Comparison of ENCODE assay signal across 8 cellular contexts in genomic region chr2:30447149-30448045, GRCh38. TPM values are rescaled to one million over a fixed set of nuclear protein-coding genes. Genes with fewer than 3 reads are reported as not detected.
DNase-seq lines count a peak whose midpoint lies in the region; ATAC-seq and TF ChIP-seq lines count a peak whose summit lies in the region.

LCLAT1 (plus strand) TSS chr2:30447246; CDS start chr2:30525591, 78,345 bp downstream.

- H3K4me3 ChIP-seq in AG09309 (ENCODE audit: control insufficient read depth, low read depth, low read length) = peak within 1 kb of the TSS; percentile 100
- peak within 1 kb of the TSS; percentile 74 to 90 (median 87) for H3K4me3 ChIP-seq in liver (ENCODE audit: low read depth in 1 of 3, low read length in 3 of 3)

- 5% methylated on average over 83 of the region's 83 CpGs for WGBS in liver

- no peaks in the 10 kb centered on the region for H3K9me3 ChIP-seq in liver (ENCODE audit: control insufficient read depth in 4 of 4, low read length in 3 of 4)

- no peaks in the 10 kb centered on the region for H3K27me3 ChIP-seq in liver (ENCODE audit: control insufficient read depth in 4 of 4, insufficient read depth in 4 of 4, low read length in 3 of 4)

- DNase-seq in AG09309 (ENCODE audit: low read depth) (no peak), NCI-H345 treated with DMSO at 0.1 percent for 48 hours (lab: John Stamatoyannopoulos, UW; ENCODE audit: unreplicated experiment) (peak; percentile 61), dedifferentiated amniotic fluid mesenchymal stem cell (ENCODE audit: extremely low spot score) (peak; percentile 50)
- peak; percentile 92 for DNase-seq in activated CD4-positive, alpha-beta T cell treated with anti-CD3 and anti-CD28 coated beads for 48 hours
- DNase-seq in stimulated activated CD4-positive, alpha-beta T cell treated with anti-CD3 and anti-CD28 coated beads, Interleukin-4, amount 100 ng/mL, for 1 hour = peak; percentile 87

- TF ChIP-seq CTCF in AG09309 (IDR thresholded peaks at IDR 0.05; ENCODE audit: control insufficient read depth, insufficient read depth, low read depth, low read length, missing control alignments) = peak; percentile 3
- TF ChIP-seq CTCF in liver (IDR thresholded peaks at IDR 0.05; ENCODE audit: low read depth, low read length, missing input control) = no peak

- peak in 1 of 2 donors; percentile 36 for TF ChIP-seq RAD21 in liver (IDR thresholded peaks at IDR 0.05)

- peaks cover 5 to 17% (median 12%) of the 10 kb centered on the region in 4 donors for H3K4me1 ChIP-seq in liver (ENCODE audit: control insufficient read depth in 4 of 4, insufficient read depth in 4 of 4, low read length in 3 of 4)

- ATAC-seq in GM18867 (IDR thresholded peaks at IDR 0.05; ENCODE audit: unreplicated experiment) = peak; percentile 97
- peak; percentile 96 for ATAC-seq in HG03095 (IDR thresholded peaks at IDR 0.05; ENCODE audit: unreplicated experiment)

- no peaks in the 10 kb centered on the region for H3K36me3 ChIP-seq in liver (ENCODE audit: control insufficient read depth in 4 of 4, insufficient read depth in 3 of 4, low read depth in 1 of 4, low read length in 3 of 4)

- peak within 1 kb of the TSS; percentile 58 to 60 for H3K27ac ChIP-seq in liver (ENCODE audit: low read depth in 1 of 2, low read length in 2 of 2)

- peak within 1 kb of the TSS; percentile 22 to 47 for H3K9ac ChIP-seq in liver (ENCODE audit: low read depth in 1 of 2, low read length in 2 of 2)

TF ChIP-seq in liver, 16 proteins besides CTCF, POLR2A, EP300 and RAD21:
- TF ChIP-seq MAX (IDR thresholded peaks at IDR 0.05) (peak; percentile 33), FOXA1 (IDR thresholded peaks at IDR 0.05) (no peak), HNF4G (IDR thresholded peaks at IDR 0.05) (no peak), GABPA (IDR thresholded peaks at IDR 0.05 in 1 of 2, conservative IDR thresholded peaks at IDR 0.05 in 1 of 2) (no peak), FOXA2 (IDR thresholded peaks at IDR 0.05) (no peak), SP1 (IDR thresholded peaks at IDR 0.05) (peak; percentile 24), YY1 (IDR thresholded peaks at IDR 0.05) (peak; percentile 94), RXRA (IDR thresholded peaks at IDR 0.05) (peak in 1 of 2 donors; percentile 6), HNF4A (conservative IDR thresholded peaks at IDR 0.05) (no peak)

RNA-seq across cellular contexts. Expression of gene LCLAT1, which starts in this region (rescaled TPM):
- total RNA-seq in liver = 10 to 100 TPM; 12.4 to 14.6 TPM
- polyA plus RNA-seq in liver = 1 to 10 TPM; 2.4 to 9.1 TPM
